Comparison of ENCODE assay signal across 10 cellular contexts in the genomic region with DNA sequence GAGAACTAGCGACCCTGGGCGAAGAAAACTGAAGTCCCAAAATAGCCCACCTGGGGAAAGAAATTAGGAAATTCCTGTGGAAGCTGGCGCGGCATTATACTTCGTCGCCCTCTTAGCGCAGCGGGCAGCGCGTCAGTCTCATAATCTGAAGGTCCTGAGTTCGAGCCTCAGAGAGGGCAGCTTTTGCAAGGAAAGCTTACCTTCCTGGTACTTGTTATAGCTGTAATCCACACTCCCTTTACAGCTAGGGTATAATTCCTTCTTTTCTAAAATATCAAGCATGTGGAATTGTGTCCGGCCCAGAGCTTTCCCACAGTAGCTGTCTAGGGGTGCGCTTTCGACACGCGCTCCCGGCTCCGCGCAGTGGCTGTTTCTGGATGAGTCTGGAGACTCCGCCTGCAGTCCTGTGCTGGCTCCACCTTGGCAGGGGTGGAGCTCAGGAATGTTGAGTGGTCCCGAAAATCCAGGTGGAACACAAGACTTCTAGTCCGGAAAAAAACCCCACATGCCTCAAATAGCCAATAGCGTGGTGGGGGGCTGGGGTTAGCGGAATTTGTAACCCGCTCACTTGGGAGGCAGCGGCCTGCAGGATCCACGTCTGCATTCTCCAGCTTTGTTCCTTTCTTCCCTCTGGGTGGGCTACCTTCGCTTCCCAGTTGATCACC.
DNase-seq lines count a peak whose midpoint lies in the region; ATAC-seq, FAIRE-seq and TF ChIP-seq lines count a peak whose summit lies in the region.
"Had no signal": no experiment of that assay in that cellular context is flagged by ENCODE, and none has a peak within 500 bp of the region (broad histone marks: within the 10 kb centered on the region; RNA-seq: fewer than 3 reads in every experiment).

No MANE protein-coding gene starts in this region.

- DNase-seq in PC-9 (peak; percentile 41 to 48), fibroblast of lung (ENCODE audit: low read depth in 2 of 2) (peak; percentile 38 to 85), neuronal stem cell (ENCODE audit: low spot score) (peak; percentile 44), WERI-Rb-1 (no peak), NCI-H446 (lab: John Stamatoyannopoulos, UW) (no peak)
- no peak for DNase-seq in central memory CD4-positive, alpha-beta T cell

- intact Hi-C loops in PC-9 (cut with micrococcal nuclease; ENCODE audit: unreplicated experiment), result no loop called here

- H3K9me3 ChIP-seq in PC-9 (ENCODE audit: insufficient read depth, low read depth) (0 out of 2 replicates have a peak, but pooled peaks cover 5% of the 10 kb centered on the region), fibroblast of lung (ENCODE audit: control insufficient read depth, insufficient read depth, low read depth, low read length) (peaks cover 2% of the 10 kb centered on the region), neuronal stem cell (replicated peaks in 1 of 2; ENCODE audit: control insufficient read depth in 2 of 2, insufficient read depth in 1 of 2, low read depth in 1 of 2, low read length in 2 of 2) (peaks cover 4 to 8% of the 10 kb centered on the region in 2 donors), WERI-Rb-1 (ENCODE audit: severe bottlenecking) (peaks cover 38% of the 10 kb centered on the region)
- H3K9me3 ChIP-seq: SJSA1 had no signal

- H4K8ac ChIP-seq in neuronal stem cell (ENCODE audit: low read depth, low read length), result no peak overlapping the region

- no peak for TF ChIP-seq CTCF in PC-9 (conservative IDR thresholded peaks at IDR 0.05)
- TF ChIP-seq CTCF in fibroblast of lung (conservative IDR thresholded peaks at IDR 0.05 in 1 of 2, IDR thresholded peaks at IDR 0.05 in 1 of 2; ENCODE audit: low read depth in 1 of 2, low read length in 2 of 2), result no peak
- TF ChIP-seq CTCF in WERI-Rb-1 (IDR thresholded peaks at IDR 0.05; ENCODE audit: low read depth, low read length), result no peak

- H3K4ac ChIP-seq in neuronal stem cell (ENCODE audit: low read length), result no peak overlapping the region

- no peak overlapping the region for H2BK15ac ChIP-seq in neuronal stem cell (ENCODE audit: low read length)

- peak overlapping the region; percentile 59; the same call in 1 of the 2 replicates for H2AFZ ChIP-seq in PC-9
- no peak overlapping the region for H2AFZ ChIP-seq in fibroblast of lung (ENCODE audit: low read length)
- H2AFZ ChIP-seq in neuronal stem cell (ENCODE audit: low read length), result peak overlapping the region; percentile 75

- H3K9ac ChIP-seq in fibroblast of lung (ENCODE audit: insufficient read depth, low read length) (no peak overlapping the region), neuronal stem cell (ENCODE audit: low read depth, low read length, poor library complexity) (no peak overlapping the region)

- H3K27ac ChIP-seq in PC-9 (no peak overlapping the region), fibroblast of lung (ENCODE audit: insufficient read depth, low read length) (no peak overlapping the region), neuronal stem cell (replicated peaks; ENCODE audit: low read length) (no peak overlapping the region), WERI-Rb-1 (no peak overlapping the region)
- H3K27ac ChIP-seq: epithelial cell of prostate, SJSA1 had no signal

- H3K79me1 ChIP-seq in neuronal stem cell (ENCODE audit: low read depth, low read length), result no peaks in the 10 kb centered on the region

- no peak overlapping the region for H2BK12ac ChIP-seq in neuronal stem cell (ENCODE audit: low read length)

- H3K4me2 ChIP-seq in PC-9 (peak overlapping the region; percentile 74), fibroblast of lung (ENCODE audit: extremely low read depth, insufficient read depth, low read length) (no peak overlapping the region), neuronal stem cell (ENCODE audit: insufficient read depth, low read length, poor library complexity, severe bottlenecking) (peak overlapping the region; percentile 58)

- no peaks in the 10 kb centered on the region for H3K36me3 ChIP-seq in PC-9 (ENCODE audit: low read depth)
- H3K36me3 ChIP-seq in fibroblast of lung (ENCODE audit: control insufficient read depth, insufficient read depth, low read length), result no peaks in the 10 kb centered on the region
- no peaks in the 10 kb centered on the region for H3K36me3 ChIP-seq in neuronal stem cell (replicated peaks in 1 of 2; ENCODE audit: control insufficient read depth in 2 of 2, insufficient read depth in 2 of 2, low read length in 2 of 2)
- no peaks in the 10 kb centered on the region for H3K36me3 ChIP-seq in WERI-Rb-1
- H3K36me3 ChIP-seq: SJSA1 had no signal

- CTCF ChIA-PET in PC-9 (lab: Charles Lee), result no interaction called here

- no peak overlapping the region for H2AK5ac ChIP-seq in neuronal stem cell (ENCODE audit: low read depth, low read length)

- H3K79me2 ChIP-seq in PC-9 (ENCODE audit: low read depth), result no peaks in the 10 kb centered on the region
- H3K79me2 ChIP-seq in fibroblast of lung (ENCODE audit: control insufficient read depth, insufficient read depth, low read length), result no peaks in the 10 kb centered on the region

- H3K23ac ChIP-seq in neuronal stem cell (ENCODE audit: low read depth, low read length, poor library complexity), result no peak overlapping the region

- H3K4me3 ChIP-seq in PC-9, result peak overlapping the region; percentile 47; the same call in 1 of the 2 replicates
- peak overlapping the region in 1 of 4 experiments; percentile 17 for H3K4me3 ChIP-seq in fibroblast of lung (replicated peaks in 1 of 4; ENCODE audit: control extremely low read depth in 1 of 4, insufficient read depth in 1 of 4, low read depth in 3 of 4, low read length in 4 of 4)
- H3K4me3 ChIP-seq in neuronal stem cell (ENCODE audit: low read length in 2 of 2), result peak overlapping the region; percentile 55 to 82
- H3K4me3 ChIP-seq in WERI-Rb-1 (ENCODE audit: low read depth, low read length), result no peak overlapping the region
- H3K4me3 ChIP-seq: SJSA1 had no signal

- POLR2A ChIA-PET in PC-9 (lab: Charles Lee; ENCODE audit: unreplicated experiment), result interaction anchor here (0.7 kb wide), 1 partner anchor 83 kb away, joined by 7 read pairs; no protein-coding TSS in a partner anchor

- peak; percentile 88 for FAIRE-seq in G401.6 (lab: Jason Lieb, UNC)

- H3K27me3 ChIP-seq in PC-9 (ENCODE audit: insufficient read depth, low read depth) (no peaks in the 10 kb centered on the region), fibroblast of lung (ENCODE audit: control insufficient read depth, insufficient read depth, low read length) (peaks cover 2% of the 10 kb centered on the region), neuronal stem cell (ENCODE audit: control insufficient read depth in 3 of 3, insufficient read depth in 3 of 3, low read depth in 1 of 3, low read length in 3 of 3) (peaks cover 0 to 11% (median 7%) of the 10 kb centered on the region in 3 experiments), WERI-Rb-1 (ENCODE audit: insufficient read depth, low read depth, severe bottlenecking) (peaks cover 59% of the 10 kb centered on the region)
- H3K27me3 ChIP-seq: SJSA1 had no signal

- H3K18ac ChIP-seq in neuronal stem cell (ENCODE audit: low read length), result no peak overlapping the region

- H4K20me1 ChIP-seq in PC-9 (ENCODE audit: insufficient read depth), result no peaks in the 10 kb centered on the region
- H4K20me1 ChIP-seq in fibroblast of lung (ENCODE audit: control insufficient read depth, extremely low read depth, insufficient read depth, low read length), result no peaks in the 10 kb centered on the region

- no peak overlapping the region for H4K91ac ChIP-seq in neuronal stem cell (ENCODE audit: low read depth, low read length, poor library complexity)

- H2BK5ac ChIP-seq in neuronal stem cell (ENCODE audit: low read length), result no peak overlapping the region

- no peaks in the 10 kb centered on the region for H3K4me1 ChIP-seq in PC-9 (replicated peaks; ENCODE audit: insufficient read depth)
- no peaks in the 10 kb centered on the region for H3K4me1 ChIP-seq in fibroblast of lung (ENCODE audit: control insufficient read depth, extremely low read depth, insufficient read depth, low read length)
- no peaks in the 10 kb centered on the region for H3K4me1 ChIP-seq in neuronal stem cell (ENCODE audit: control insufficient read depth in 2 of 2, insufficient read depth in 1 of 2, low read depth in 1 of 2, low read length in 2 of 2)
- H3K4me1 ChIP-seq: SJSA1 had no signal

- WGBS in neuronal stem cell (ENCODE audit: extremely low coverage in 2 of 2, insufficient read length in 2 of 2, insufficient replicate concordance in 1 of 2), 2 donors, result no CpG with 5 or more reads among the region's 28 CpGs

- BruUV-seq in PC-9 (replicated peaks; lab: Mats Ljungman, UMichigan), result no TSS peak

- no peak overlapping the region for H3K14ac ChIP-seq in neuronal stem cell (ENCODE audit: low read length)

- ATAC-seq in GM18511 (IDR thresholded peaks at IDR 0.05; ENCODE audit: unreplicated experiment), result no peak

- H3K9me2 ChIP-seq in PC-9 (ENCODE audit: insufficient read depth), result no peaks in the 10 kb centered on the region

- peaks cover 15% of the 10 kb centered on the region for H3F3A ChIP-seq in PC-9 (ENCODE audit: insufficient read depth, low read depth)

- no peak overlapping the region for H2BK120ac ChIP-seq in neuronal stem cell (ENCODE audit: low read depth, low read length)

Comparison
In these comparisons a context has a peak if more than half of its experiments do, and no peak if none do; other contexts are left out.
1. DNase-seq: peak in PC-9 (2 of 2), fibroblast of lung (2 of 2) and neuronal stem cell (single experiment); none in WERI-Rb-1 (single experiment), central memory CD4-positive, alpha-beta T cell (single experiment) and NCI-H446 (0 of 2).